ENCODE assay signal across 8 cellular contexts in genomic region chr3:10115326-10116137, GRCh38. TPM values are rescaled to one million over a fixed set of nuclear protein-coding genes. Genes with fewer than 3 reads are reported as not detected.
A peak's percentile ranks its signal among the peaks of the same experiment; 100 is the strongest.
DNase-seq lines count a peak whose midpoint lies in the region; ATAC-seq and TF ChIP-seq lines count a peak whose summit lies in the region.

BRK1 (plus strand) TSS chr3:10115675; CDS start chr3:10115702, 27 bp downstream.

- peak within 1 kb of the TSS; percentile 99 for H3K4me3 ChIP-seq in GM06990 (replicated peaks; ENCODE audit: low read depth, low read length)

- H3K4me1 Mint-ChIP-seq in activated naive CD4-positive, alpha-beta T cell treated with anti-CD3 and anti-CD28 coated beads, Interleukin-2, amount 50 U/mL, for 24 hours = peaks cover 30% of the 10 kb centered on the region

- H3K4me3 Mint-ChIP-seq in activated naive CD4-positive, alpha-beta T cell treated with anti-CD3 and anti-CD28 coated beads, Interleukin-2, amount 50 U/mL, for 24 hours = peak within 1 kb of the TSS; percentile 99

- H3K27ac Mint-ChIP-seq in activated naive CD4-positive, alpha-beta T cell treated with anti-CD3 and anti-CD28 coated beads, Interleukin-2, amount 50 U/mL, for 24 hours = peak within 1 kb of the TSS; percentile 98

- H3K9me3 Mint-ChIP-seq in activated naive CD4-positive, alpha-beta T cell treated with anti-CD3 and anti-CD28 coated beads, Interleukin-2, amount 50 U/mL, for 24 hours = no peaks in the 10 kb centered on the region

- H3K36me3 ChIP-seq in GM06990 (ENCODE audit: control insufficient read depth, insufficient read depth, low read length) = no peaks in the 10 kb centered on the region; the same call in none of the 2 replicates

- DNase-seq in GM06990 (ENCODE audit: extremely low read depth, insufficient read length) (peak; percentile 97), NCI-H1092 (lab: John Stamatoyannopoulos, UW) (peak; percentile 88), glomerular endothelial cell (ENCODE audit: extremely low read depth, low read depth, low spot score) (peak; percentile 84), occipital lobe (lab: John Stamatoyannopoulos, UW) (peak; percentile 89)

- no peak for TF ChIP-seq CTCF in GM06990 (IDR thresholded peaks at IDR 0.05; ENCODE audit: insufficient read depth, low read length, poor library complexity, severe bottlenecking)

- peaks cover 6% of the 10 kb centered on the region for H3K36me3 Mint-ChIP-seq in activated naive CD4-positive, alpha-beta T cell treated with anti-CD3 and anti-CD28 coated beads, Interleukin-2, amount 50 U/mL, for 24 hours

- H3K27me3 Mint-ChIP-seq in activated naive CD4-positive, alpha-beta T cell treated with anti-CD3 and anti-CD28 coated beads, Interleukin-2, amount 50 U/mL, for 24 hours = no peaks in the 10 kb centered on the region

- H3K27me3 ChIP-seq in GM06990 (replicated peaks; ENCODE audit: control insufficient read depth, insufficient read depth, low read length) = no peaks in the 10 kb centered on the region

- peak within 1 kb of the TSS; percentile 75 for H3K27ac ChIP-seq in temporal lobe (ENCODE audit: low read depth, low read length)

- peak; percentile 94 for ATAC-seq in HG02588 (IDR thresholded peaks at IDR 0.05; ENCODE audit: unreplicated experiment)
- peak; percentile 98 for ATAC-seq in SK-N-SH treated with all-trans-retinoic acid at 6 μM for 48 hours

TF ChIP-seq in SK-N-SH treated with all-trans-retinoic acid at 6 μM for 48 hours, 23 proteins besides CTCF, POLR2A, EP300 and RAD21:
- no peak for TF ChIP-seq ZNF8 (CRISPR knock-in tag; IDR thresholded peaks at IDR 0.05)
- no peak for TF ChIP-seq CSRNP3 (CRISPR knock-in tag; IDR thresholded peaks at IDR 0.05)
- no peak for TF ChIP-seq SNAI2 (CRISPR knock-in tag; IDR thresholded peaks at IDR 0.05)
- TF ChIP-seq GLIS3 (CRISPR knock-in tag; IDR thresholded peaks at IDR 0.05) = no peak
- TF ChIP-seq ZNF70 (CRISPR knock-in tag; IDR thresholded peaks at IDR 0.05) = no peak
- no peak for TF ChIP-seq CREB5 (CRISPR knock-in tag; IDR thresholded peaks at IDR 0.05; ENCODE audit: low read depth)
- no peak for TF ChIP-seq POU6F1 (CRISPR knock-in tag; IDR thresholded peaks at IDR 0.05; ENCODE audit: borderline replicate concordance, low read depth)
- no peak for TF ChIP-seq ARNTL (CRISPR knock-in tag; IDR thresholded peaks at IDR 0.05; ENCODE audit: borderline replicate concordance, low read depth)
- no peak for TF ChIP-seq TOX (CRISPR knock-in tag; IDR thresholded peaks at IDR 0.05; ENCODE audit: borderline replicate concordance)
- TF ChIP-seq ZFP30 (CRISPR knock-in tag; IDR thresholded peaks at IDR 0.05) = no peak
- TF ChIP-seq OSR1 (CRISPR knock-in tag; IDR thresholded peaks at IDR 0.05) = no peak
- TF ChIP-seq RARB (CRISPR knock-in tag; IDR thresholded peaks at IDR 0.05) = no peak
- TF ChIP-seq PATZ1 (CRISPR knock-in tag; IDR thresholded peaks at IDR 0.05; ENCODE audit: borderline replicate concordance) = no peak
- TF ChIP-seq TCF4 (CRISPR knock-in tag; IDR thresholded peaks at IDR 0.05; ENCODE audit: borderline replicate concordance) = no peak
- TF ChIP-seq ZC3H10 (CRISPR knock-in tag; IDR thresholded peaks at IDR 0.05) = no peak

RNA-seq across cellular contexts. Expression of gene BRK1, which starts in this region (rescaled TPM):
- total RNA-seq in glomerular endothelial cell = 156 and 202 TPM in 2 replicates
- 99.2 TPM for total RNA-seq in occipital lobe
- 96.6 TPM for total RNA-seq in temporal lobe

Comparison
In these comparisons a context has a peak if more than half of its experiments do, and no peak if none do; other contexts are left out.
1. Peak in every context shown above with its lines: DNase-seq, ATAC-seq, H3K4me3 ChIP-seq and H3K27ac ChIP-seq.